ENCODE assay signal across 8 cellular contexts in genomic region chr17:38353668-38354067, GRCh38. TPM values are rescaled to one million over a fixed set of nuclear protein-coding genes. Genes with fewer than 3 reads are reported as not detected.
A peak's percentile ranks its signal among the peaks of the same experiment; 100 is the strongest.
DNase-seq lines count a peak whose midpoint lies in the region; ATAC-seq and TF ChIP-seq lines count a peak whose summit lies in the region.
"Had no signal": no experiment of that assay in that cellular context is flagged by ENCODE, and none has a peak within 500 bp of the region (broad histone marks: within the 10 kb centered on the region; RNA-seq: fewer than 3 reads in every experiment).

No MANE protein-coding gene starts in this region.

- no peaks in the 10 kb centered on the region for H3K36me3 ChIP-seq in ES-I3 (ENCODE audit: insufficient read depth, low read length)
- H3K36me3 ChIP-seq in PC-3 (ENCODE audit: low read depth, low read length), result no peaks in the 10 kb centered on the region; the same call in 1 of the 2 replicates
- no peaks in the 10 kb centered on the region for H3K36me3 ChIP-seq in esophagus squamous epithelium
- no peaks in the 10 kb centered on the region for H3K36me3 ChIP-seq in left lung

- 76 to 79% methylated on average over 13 of the region's 13 CpGs for WGBS in esophagus squamous epithelium, 2 donors

- H3K4me1 ChIP-seq in ES-I3 (ENCODE audit: insufficient read depth, low read length), result peaks cover 26% of the 10 kb centered on the region
- peaks cover 9% of the 10 kb centered on the region; the same call in 1 of the 2 replicates for H3K4me1 ChIP-seq in PC-3 (ENCODE audit: insufficient read depth, low read length)
- peaks cover 19 to 76% (median 43%) of the 10 kb centered on the region in 3 donors for H3K4me1 ChIP-seq in esophagus squamous epithelium
- H3K4me1 ChIP-seq in left lung, result peaks cover 14 to 47% of the 10 kb centered on the region in 2 donors

- DNase-seq in PC-3 (no peak), esophagus squamous epithelium (lab: John Stamatoyannopoulos, UW) (no peak), skeletal muscle cell (ENCODE audit: low read depth) (no peak), NCI-H1694 (lab: John Stamatoyannopoulos, UW) (no peak), left lung (no peak)
- DNase-seq: occipital lobe had no signal

- ATAC-seq in PC-3 (no peak), left lung (no peak), GM21528 (IDR thresholded peaks at IDR 0.05; ENCODE audit: low FRiP score, unreplicated experiment) (no peak)

- CTCF ChIA-PET in PC-3 (lab: Charles Lee), result no interaction called here

- H3K9ac ChIP-seq in ES-I3 (ENCODE audit: low read depth, low read length), result peak overlapping the region; percentile 79; the same call in 1 of the 2 replicates
- H3K9ac ChIP-seq in PC-3 (ENCODE audit: low read length), result no peak overlapping the region

- no peaks in the 10 kb centered on the region for H4K20me1 ChIP-seq in PC-3 (ENCODE audit: low read length)

- intact Hi-C loops in PC-3 (cut with micrococcal nuclease), result no loop called here
- intact Hi-C loops in esophagus squamous epithelium (cut with DNase I), result no loop called here
- intact Hi-C loops in left lung (cut with DNase I), result loop anchor here in 1 of 2 donors (10.0 kb wide), 1 partner anchor 61 kb away; no protein-coding TSS in a partner anchor

- POLR2A ChIA-PET in PC-3 (lab: Charles Lee; ENCODE audit: unreplicated experiment), result no interaction called here

- no peak overlapping the region for H3K27ac ChIP-seq in PC-3 (ENCODE audit: low read length)
- H3K27ac ChIP-seq in esophagus squamous epithelium, result no peak overlapping the region
- no peak overlapping the region for H3K27ac ChIP-seq in left lung

- H3K4me2 ChIP-seq in PC-3 (ENCODE audit: low read length), result peak overlapping the region; percentile 91

- no peak for TF ChIP-seq POLR2A in esophagus squamous epithelium (IDR thresholded peaks at IDR 0.05)

- H3K79me2 ChIP-seq in PC-3 (ENCODE audit: low read length), result peaks cover 48% of the 10 kb centered on the region

- H2AFZ ChIP-seq in PC-3 (ENCODE audit: low read length), result no peak overlapping the region

- BruUV-seq in PC-3 (replicated peaks; lab: Mats Ljungman, UMichigan), result no TSS peak

- H3F3A ChIP-seq in PC-3 (ENCODE audit: low read length, unreplicated experiment), result no peaks in the 10 kb centered on the region

- TF ChIP-seq CTCF in PC-3 (conservative IDR thresholded peaks at IDR 0.05; ENCODE audit: low read depth, low read length) (no peak), esophagus squamous epithelium (IDR thresholded peaks at IDR 0.05) (no peak), left lung (IDR thresholded peaks at IDR 0.05) (no peak)

- H3K9me3 ChIP-seq in ES-I3 (ENCODE audit: control insufficient read depth, insufficient read depth, low read length), result no peaks in the 10 kb centered on the region; the same call in 1 of the 2 replicates
- H3K9me3 ChIP-seq in PC-3 (ENCODE audit: low read length), result no peaks in the 10 kb centered on the region
- H3K9me3 ChIP-seq in esophagus squamous epithelium, result no peaks in the 10 kb centered on the region
- no peaks in the 10 kb centered on the region for H3K9me3 ChIP-seq in left lung

- H3K27me3 ChIP-seq in PC-3 (ENCODE audit: low read length) (no peaks in the 10 kb centered on the region), esophagus squamous epithelium (no peaks in the 10 kb centered on the region), left lung (no peaks in the 10 kb centered on the region)

- H3K4me3 ChIP-seq in PC-3 (ENCODE audit: low read length), result peak overlapping the region; percentile 73; the same call in 1 of the 2 replicates
- peak overlapping the region in 3 of 4 donors; percentile 70 to 100 (median 75) for H3K4me3 ChIP-seq in esophagus squamous epithelium
- peak overlapping the region; percentile 78 for H3K4me3 ChIP-seq in skeletal muscle cell (ENCODE audit: low read depth, low read length)
- H3K4me3 ChIP-seq in left lung, result peak overlapping the region in 1 of 2 donors; percentile 82

- no peaks in the 10 kb centered on the region for H3K9me2 ChIP-seq in PC-3 (replicated peaks; ENCODE audit: low read length)

RNA-seq across cellular contexts. Expression of gene SOCS7, which starts 2.0 kb away (rescaled TPM):
- total RNA-seq in PC-3 (2014; rRNA removed) (7.4 and 9.8 TPM in 2 replicates), esophagus squamous epithelium (10 to 100 TPM in 2 of 4 donors, 1 to 10 TPM in 2; 5.9 to 21.8 (median 15.0) TPM), left lung (10 to 100 TPM; 19.4 to 22.4 TPM)

RNA-seq across cellular contexts. Expression of gene GPR179, which starts 9.9 kb away (rescaled TPM):
- not detected in 2 replicates for total RNA-seq in PC-3 (2014; rRNA removed)
- total RNA-seq in esophagus squamous epithelium, result under 1 TPM in 1 of 4 donors, not detected in 3; under 0.01 TPM
- under 1 TPM in 1 of 2 donors, not detected in 1; 0.50 TPM for total RNA-seq in left lung

RNA-seq across cellular contexts. Expression of gene MRPL45, which starts 56.7 kb away (rescaled TPM):
- total RNA-seq in PC-3 (2014; rRNA removed) (31.4 and 34.3 TPM in 2 replicates), esophagus squamous epithelium (10 to 100 TPM; 21.3 to 33.0 (median 29.9) TPM), left lung (10 to 100 TPM; 24.4 to 28.4 TPM)
